Comparison of ENCODE assay signal across 24 cellular contexts in genomic region chr12:93237235-93237915, GRCh38.
DNase-seq lines count a peak whose midpoint lies in the region; ATAC-seq, FAIRE-seq and TF ChIP-seq lines count a peak whose summit lies in the region.
"Had no signal": no experiment of that assay in that cellular context is flagged by ENCODE, and none has a peak within 500 bp of the region (broad histone marks: within the 10 kb centered on the region; RNA-seq: fewer than 3 reads in every experiment).

No MANE protein-coding gene starts in this region.

- H3K4me3 ChIP-seq in adrenal gland, result no peak overlapping the region
- no peak overlapping the region for H3K4me3 ChIP-seq in fibroblast of mammary gland (ENCODE audit: control insufficient read depth, low read depth, low read length)
- H3K4me3 ChIP-seq in left lung, result no peak overlapping the region
- peak overlapping the region; percentile 24 for H3K4me3 ChIP-seq in thoracic aorta
- H3K4me3 ChIP-seq: hepatocyte, K562 had no signal

- H3K27me3 ChIP-seq in adrenal gland (no peaks in the 10 kb centered on the region), left lung (no peaks in the 10 kb centered on the region), thoracic aorta (replicated peaks; ENCODE audit: insufficient read depth) (no peaks in the 10 kb centered on the region)
- H3K27me3 ChIP-seq: hepatocyte had no signal

- H3K4me1 ChIP-seq in adrenal gland (replicated peaks in 1 of 2), result no peaks in the 10 kb centered on the region
- peaks cover 0 to 9% of the 10 kb centered on the region in 2 donors for H3K4me1 ChIP-seq in left lung
- peaks cover 2 to 40% of the 10 kb centered on the region in 2 donors for H3K4me1 ChIP-seq in thoracic aorta (ENCODE audit: control insufficient read depth in 1 of 2, low read depth in 2 of 2)
- H3K4me1 ChIP-seq: Caco-2 had no signal

- intact Hi-C loops in adrenal gland (cut with DNase I) (no loop called here), left lung (cut with DNase I) (no loop called here)

- 74 to 84% (median 77%) methylated on average over 4 of the region's 4 CpGs for WGBS in adrenal gland, 4 donors

- DNase-seq in adrenal gland (peak in 6 of 7 donors; percentile 17 to 65 (median 36)), fibroblast of mammary gland (ENCODE audit: low read depth) (peak; percentile 77), left lung (no peak), thoracic aorta (ENCODE audit: low spot score) (no peak), GM12892 (ENCODE audit: insufficient read length) (no peak)
- DNase-seq in stimulated activated CD4-positive, alpha-beta T cell treated with anti-CD3 and anti-CD28 coated beads, Interleukin-2, amount 100 ng/mL, for 48 hours, result no peak
- DNase-seq: activated CD4-positive, alpha-beta memory T cell treated with anti-CD3 and anti-CD28 coated beads for 36 hours; activated naive CD4-positive, alpha-beta T cell treated with Interleukin-2 at 50 U/mL for 16 hours; Caco-2; dermis blood vessel endothelial cell; islet precursor cell; midbrain; NCI-H1092 treated with DMSO at 0.1 percent for 48 hours; NCI-H2107; NCI-H510A treated with DMSO at 0.1 percent for 48 hours; RPMI8226; stimulated activated CD4-positive, alpha-beta T cell treated with anti-CD3 and anti-CD28 coated beads, Interleukin-1b, Interleukin-23, amount 100 ng/mL, for 48 hours; stimulated activated naive CD8-positive, alpha-beta T cell treated with anti-CD3 and anti-CD28 coated beads, Interleukin-15, amount 100 ng/mL, for 72 hours; SW 1271 had no signal

- no peak overlapping the region for H3K27ac ChIP-seq in adrenal gland
- no peak overlapping the region for H3K27ac ChIP-seq in left lung
- H3K27ac ChIP-seq in thoracic aorta, result peak overlapping the region; percentile 63 to 67
- H3K27ac ChIP-seq: epithelial cell of prostate, hepatocyte had no signal

- H3K36me3 ChIP-seq in adrenal gland (replicated peaks in 1 of 2), result no peaks in the 10 kb centered on the region
- no peaks in the 10 kb centered on the region for H3K36me3 ChIP-seq in left lung
- no peaks in the 10 kb centered on the region for H3K36me3 ChIP-seq in thoracic aorta

- TF ChIP-seq POLR2A in adrenal gland (IDR thresholded peaks at IDR 0.05) (no peak), GM12892 (IDR thresholded peaks at IDR 0.05; ENCODE audit: low read depth, low read length) (no peak)

- FAIRE-seq in GM12892 (lab: Jason Lieb, UNC), result no peak
- FAIRE-seq: K562 had no signal

- TF ChIP-seq CTCF in adrenal gland (IDR thresholded peaks at IDR 0.05) (no peak), fibroblast of mammary gland (conservative IDR thresholded peaks at IDR 0.05; ENCODE audit: control insufficient read depth, insufficient read depth, low read depth, low read length) (no peak), left lung (IDR thresholded peaks at IDR 0.05) (no peak), thoracic aorta (IDR thresholded peaks at IDR 0.05) (no peak)

- ATAC-seq in left lung (peak; percentile 36), thoracic aorta (ENCODE audit: insufficient number of reproducible peaks, low FRiP score, low read depth) (peak; percentile 68), HG03342 (IDR thresholded peaks at IDR 0.05; ENCODE audit: unreplicated experiment) (no peak)
- ATAC-seq: HCT116; K562; stimulated activated naive CD8-positive, alpha-beta T cell treated with anti-CD3 and anti-CD28 coated beads, Interleukin-15, amount 100 ng/mL, for 72 hours had no signal

- H3K9me3 ChIP-seq in adrenal gland (replicated peaks in 1 of 3), result no peaks in the 10 kb centered on the region
- peaks cover 0 to 14% of the 10 kb centered on the region in 2 donors for H3K9me3 ChIP-seq in left lung
- no peaks in the 10 kb centered on the region for H3K9me3 ChIP-seq in thoracic aorta

Comparison
In these comparisons a context has a peak if more than half of its experiments do, and no peak if none do; other contexts are left out.
1. DNase-seq: peak in adrenal gland (6 of 7) and fibroblast of mammary gland (single experiment); none in left lung (0 of 2), thoracic aorta (single experiment), stimulated activated CD4-positive, alpha-beta T cell treated with anti-CD3 and anti-CD28 coated beads, Interleukin-2, amount 100 ng/mL, for 48 hours (0 of 2) and GM12892 (single experiment).
2. H3K27ac ChIP-seq: peak in thoracic aorta (2 of 2); none in adrenal gland (0 of 5) and left lung (0 of 2).